Comparison of ENCODE assay signal across 12 cellular contexts in genomic region chr3:42097166-42097946, GRCh38. TPM values are rescaled to one million over a fixed set of nuclear protein-coding genes. Genes with fewer than 3 reads are reported as not detected.
DNase-seq lines count a peak whose midpoint lies in the region; ATAC-seq, FAIRE-seq and TF ChIP-seq lines count a peak whose summit lies in the region.
"Had no signal": no experiment of that assay in that cellular context is flagged by ENCODE, and none has a peak within 500 bp of the region (broad histone marks: within the 10 kb centered on the region; RNA-seq: fewer than 3 reads in every experiment).

No MANE protein-coding gene starts in this region.

- no peak for DNase-seq in heart right ventricle
- no peak for DNase-seq in Right ventricle myocardium superior
- peak; percentile 64 for DNase-seq in adipocyte (ENCODE audit: low read depth)
- DNase-seq in keratinocyte (ENCODE audit: low read depth, low spot score) = no peak
- DNase-seq in tibial artery = no peak
- no peak for DNase-seq in NCI-H2107 treated with DMSO at 0.1 percent for 48 hours (lab: John Stamatoyannopoulos, UW; ENCODE audit: unreplicated experiment)
- no peak for DNase-seq in RCC 7860 (ENCODE audit: low spot score)
- no peak for DNase-seq in immature natural killer cell
- DNase-seq: CD4-positive, alpha-beta T cell; NCI-H524 treated with DMSO at 0.1 percent for 48 hours had no signal

- dilution Hi-C loops in keratinocyte (cut with MboI; ENCODE audit: extremely low pct_ligation_motif_present, low sequenced_read_pairs) = no loop called here

- H3K36me3 ChIP-seq in heart right ventricle = peaks cover 0 to 19% (median 0%) of the 10 kb centered on the region in 9 donors
- H3K36me3 ChIP-seq in adipocyte (ENCODE audit: control insufficient read depth, insufficient read depth, low read length, severe bottlenecking) = peaks cover 7% of the 10 kb centered on the region
- peaks cover 12 to 25% of the 10 kb centered on the region in 2 experiments for H3K36me3 ChIP-seq in keratinocyte (ENCODE audit: control insufficient read depth in 2 of 2, extremely low read depth in 1 of 2, insufficient read depth in 2 of 2, low read length in 2 of 2)
- H3K36me3 ChIP-seq in tibial artery = no peaks in the 10 kb centered on the region

- H3K9me3 ChIP-seq in heart right ventricle (no peaks in the 10 kb centered on the region), adipocyte (ENCODE audit: control insufficient read depth, low read length) (no peaks in the 10 kb centered on the region), keratinocyte (ENCODE audit: control insufficient read depth, low read depth, low read length) (no peaks in the 10 kb centered on the region), tibial artery (no peaks in the 10 kb centered on the region)

- H3K4me3 Mint-ChIP-seq in immature natural killer cell = no peak overlapping the region
- H3K4me3 Mint-ChIP-seq: CD4-positive, alpha-beta T cell had no signal

- peaks cover 0 to 10% (median 6%) of the 10 kb centered on the region in 3 donors for H3K36me3 Mint-ChIP-seq in immature natural killer cell

- TF ChIP-seq CTCF in heart right ventricle (IDR thresholded peaks at IDR 0.05) (peak in 3 of 9 donors; percentile 38 to 50 (median 47)), keratinocyte (optimal IDR thresholded peaks at IDR 0.05 in 1 of 3, IDR thresholded peaks at IDR 0.05 in 1 of 3, conservative IDR thresholded peaks at IDR 0.05 in 1 of 3; ENCODE audit: extremely low read depth in 1 of 3, insufficient read depth in 2 of 3, low read length in 3 of 3) (no peak), tibial artery (IDR thresholded peaks at IDR 0.05) (peak; percentile 10 to 22)

- no peak overlapping the region for H3K4me3 ChIP-seq in heart right ventricle
- no peak overlapping the region for H3K4me3 ChIP-seq in adipocyte (ENCODE audit: low read length)
- H3K4me3 ChIP-seq in keratinocyte (ENCODE audit: control insufficient read depth in 2 of 3, extremely low read depth in 1 of 3, insufficient read depth in 2 of 3, low read depth in 1 of 3, low read length in 3 of 3) = no peak overlapping the region
- no peak overlapping the region for H3K4me3 ChIP-seq in tibial artery
- H3K4me3 ChIP-seq: lung had no signal

- intact Hi-C loops in heart right ventricle (cut with DNase I) (loop anchor here in 6 of 10 donors (5.0 kb wide), 6 partner anchors 35 to 200 kb away; partner anchors contain the start of gene ULK4 (in 3 of the 6)), Right ventricle myocardium superior (cut with DNase I) (no loop called here), tibial artery (cut with DNase I; ENCODE audit: low total_unique reads) (loop anchor here (5.0 kb wide), 2 partner anchors 85 to 135 kb away; partner anchors contain the start of gene ULK4)

- H4K20me1 ChIP-seq in keratinocyte (ENCODE audit: control insufficient read depth, extremely low read depth, insufficient read depth, low read length) = no peaks in the 10 kb centered on the region

- no peaks in the 10 kb centered on the region for H3K27me3 ChIP-seq in heart right ventricle
- H3K27me3 ChIP-seq in adipocyte (replicated peaks; ENCODE audit: control insufficient read depth, insufficient read depth, low read length) = no peaks in the 10 kb centered on the region
- H3K27me3 ChIP-seq in keratinocyte (ENCODE audit: control insufficient read depth, extremely low read depth, insufficient read depth, low read length) = no peaks in the 10 kb centered on the region
- no peaks in the 10 kb centered on the region for H3K27me3 ChIP-seq in tibial artery

- peaks cover 85% of the 10 kb centered on the region for H3K79me2 ChIP-seq in keratinocyte (ENCODE audit: control insufficient read depth, insufficient read depth, low read length)

- peak overlapping the region; percentile 55 for H3K4me2 ChIP-seq in keratinocyte (ENCODE audit: control insufficient read depth, extremely low read depth, insufficient read depth, low read depth, low read length)

- peak overlapping the region in 8 of 10 donors; percentile 38 to 84 (median 64) for H3K27ac ChIP-seq in heart right ventricle
- H3K27ac ChIP-seq in keratinocyte (ENCODE audit: control insufficient read depth, insufficient read depth, low read length) = peak overlapping the region; percentile 3
- no peak overlapping the region for H3K27ac ChIP-seq in tibial artery

- H3K9me1 ChIP-seq in keratinocyte (ENCODE audit: control insufficient read depth, extremely low read depth, insufficient read depth, low read length) = no peaks in the 10 kb centered on the region

- H3K4me1 Mint-ChIP-seq in immature natural killer cell = peaks cover 7 to 17% of the 10 kb centered on the region in 2 donors

- H3K9ac ChIP-seq in adipocyte (ENCODE audit: low read length) (no peak overlapping the region), keratinocyte (ENCODE audit: control insufficient read depth, extremely low read depth, insufficient read depth, low read length) (no peak overlapping the region)

- ATAC-seq in heart right ventricle (peak in 1 of 8 donors; percentile 6), Right ventricle myocardium superior (ENCODE audit: poor library complexity) (no peak)

- WGBS in heart right ventricle, 2 donors = 28 to 38% methylated on average over 9 of the region's 9 CpGs

- peaks cover 23 to 93% (median 68%) of the 10 kb centered on the region in 9 donors for H3K4me1 ChIP-seq in heart right ventricle
- H3K4me1 ChIP-seq in adipocyte (ENCODE audit: control insufficient read depth, insufficient read depth, low read length) = peaks cover 63% of the 10 kb centered on the region
- peaks cover 42% of the 10 kb centered on the region for H3K4me1 ChIP-seq in keratinocyte (ENCODE audit: control insufficient read depth, extremely low read depth, insufficient read depth, low read length)
- peaks cover 0 to 71% (median 39%) of the 10 kb centered on the region in 4 donors for H3K4me1 ChIP-seq in tibial artery

- peaks cover 0 to 5% (median 0%) of the 10 kb centered on the region in 3 donors for H3K27me3 Mint-ChIP-seq in immature natural killer cell (ENCODE audit: low read depth in 3 of 3)
- H3K27me3 Mint-ChIP-seq: CD4-positive, alpha-beta T cell had no signal

- H3K9me3 Mint-ChIP-seq in immature natural killer cell = no peaks in the 10 kb centered on the region
- H3K9me3 Mint-ChIP-seq: CD4-positive, alpha-beta T cell had no signal

- no peak for FAIRE-seq in keratinocyte (lab: Jason Lieb, UNC)
- no peak for FAIRE-seq in RCC 7860 (lab: Jason Lieb, UNC)
- FAIRE-seq: urothelium cell line had no signal

- no peak overlapping the region for H2AFZ ChIP-seq in keratinocyte (ENCODE audit: control insufficient read depth, low read length)

- no peak overlapping the region for H3K27ac Mint-ChIP-seq in immature natural killer cell
- H3K27ac Mint-ChIP-seq: CD4-positive, alpha-beta T cell had no signal

RNA-seq across cellular contexts. Expression of gene TRAK1, which starts 6.2 kb away (rescaled TPM):
- total RNA-seq in heart right ventricle (100 to 1,000 TPM; 182 to 423 (median 320) TPM), Right ventricle myocardium superior (273 TPM)
- polyA plus RNA-seq in heart right ventricle (10 to 100 TPM; 35.5 to 41.2 TPM), keratinocyte (58.2 to 63.7 TPM (median 62.8 TPM) in 3 replicates), immature natural killer cell (1 to 10 TPM; 2.1 to 7.8 (median 4.4) TPM)
- 29.8 TPM for polyA plus RNA-seq in keratinocyte (2011; ENCODE audit: low read depth)
- 48.0 and 49.5 TPM in 2 replicates for polyA plus RNA-seq in keratinocyte (2011; cell fraction: cytosol; rRNA removed)
- polyA plus RNA-seq in keratinocyte (2011; cell fraction: nucleus; rRNA removed) = 132 and 142 TPM in 2 replicates
- 29.8 and 46.9 TPM in 2 replicates for polyA plus RNA-seq in keratinocyte (2012; ENCODE audit: low replicate concordance)
- 82.0 to 97.3 TPM (median 91.8 TPM) in 3 replicates for polyA minus RNA-seq in keratinocyte
- 84.2 TPM for polyA minus RNA-seq in keratinocyte (2011; cell fraction: cytosol; rRNA and poly(A)+ RNA removed)
- polyA minus RNA-seq in keratinocyte (2011; cell fraction: nucleus; rRNA and poly(A)+ RNA removed) = 83.0 and 146 TPM in 2 replicates

Comparison
In these comparisons a context has a peak if more than half of its experiments do, and no peak if none do; other contexts are left out.
1. H3K27ac ChIP-seq: peak in heart right ventricle (8 of 10) and keratinocyte (single experiment); none in tibial artery (0 of 2).
2. CTCF ChIP-seq: peak in tibial artery (2 of 2); none in keratinocyte (0 of 3).